Comparison of ENCODE assay signal across 11 cellular contexts in the genomic region with DNA sequence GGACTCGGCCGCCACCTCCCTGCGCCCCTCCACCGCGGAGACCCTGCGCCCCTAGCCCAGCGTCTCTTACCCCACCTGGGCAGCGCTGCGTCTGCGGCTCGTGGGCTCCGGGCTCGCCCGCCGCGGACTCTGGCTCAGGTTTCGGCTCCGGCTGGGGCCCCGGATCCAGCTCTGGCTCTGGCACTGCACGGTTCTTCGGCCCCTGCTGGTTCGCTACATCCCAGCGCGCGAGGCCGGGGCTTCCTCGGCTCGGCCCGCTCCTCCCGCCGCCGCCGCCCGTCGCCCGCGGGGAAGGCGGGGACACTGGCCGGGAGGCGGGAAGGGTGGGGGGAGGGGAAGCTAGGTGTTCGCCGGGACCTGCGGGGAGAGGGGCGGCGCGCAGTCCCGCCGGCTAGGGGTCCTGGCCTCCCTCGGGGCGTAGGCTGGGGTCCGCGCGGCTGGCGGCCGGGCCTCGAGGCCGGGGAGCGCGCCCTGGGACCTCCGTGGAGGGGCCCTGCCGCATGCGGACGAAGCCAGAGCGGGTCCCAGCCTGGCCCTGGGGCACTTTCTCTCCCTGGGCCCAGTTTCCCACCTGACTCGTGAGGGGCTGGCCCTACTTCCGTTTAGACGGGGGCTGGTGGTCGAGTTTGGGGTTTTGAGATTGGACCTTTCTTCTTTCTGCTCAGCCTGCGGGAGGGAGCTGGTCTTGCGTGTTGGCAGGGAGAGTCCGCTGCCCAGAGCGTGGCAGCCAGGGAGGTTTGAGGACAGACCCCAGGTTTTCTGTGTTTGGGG. TPM values are rescaled to one million over a fixed set of nuclear protein-coding genes. Genes with fewer than 3 reads are reported as not detected.
DNase-seq lines count a peak whose midpoint lies in the region; ATAC-seq and TF ChIP-seq lines count a peak whose summit lies in the region.
"Had no signal": no experiment of that assay in that cellular context is flagged by ENCODE, and none has a peak within 500 bp of the region (broad histone marks: within the 10 kb centered on the region; RNA-seq: fewer than 3 reads in every experiment).

No MANE protein-coding gene starts in this region.

- TF ChIP-seq EP300 in esophagus muscularis mucosa (IDR thresholded peaks at IDR 0.05) = no peak

- TF ChIP-seq POLR2A in esophagus muscularis mucosa (IDR thresholded peaks at IDR 0.05; ENCODE audit: low read depth) = no peak

- 40% methylated on average over 5 of the region's 72 CpGs for WGBS in esophagus muscularis mucosa

- H4K20me1 ChIP-seq in BLaER1 (peaks cover 68% of the 10 kb centered on the region), osteoblast (ENCODE audit: insufficient read depth, low read length) (peaks cover 2% of the 10 kb centered on the region)

- H3K9ac ChIP-seq in BLaER1 = no peak overlapping the region

- no peak for DNase-seq in MG63
- no peak for DNase-seq in esophagus muscularis mucosa (ENCODE audit: extremely low spot score)
- DNase-seq in osteoblast (ENCODE audit: insufficient read length, low spot score, missing footprints) = peak; percentile 96
- DNase-seq in SHP77 treated with DMSO at 0.1 percent for 48 hours (lab: John Stamatoyannopoulos, UW) = no peak
- no peak for DNase-seq in A172 (ENCODE audit: low spot score)
- DNase-seq in LoVo (ENCODE audit: low spot score) = no peak
- DNase-seq: activated gamma-delta T cell, NCI-H2107 had no signal

- H2AFZ ChIP-seq in osteoblast (ENCODE audit: low read length) = peak overlapping the region; percentile 15

- H3K4me3 ChIP-seq in BLaER1 (0 out of 2 replicates have a peak overlapping the region, but pooled peaks have one; percentile 28), MG63 (peak overlapping the region; percentile 6), esophagus muscularis mucosa (peak overlapping the region; percentile 34 to 56 (median 46)), osteoblast (ENCODE audit: insufficient read depth, low read length) (peak overlapping the region; percentile 58)

- H3K4me2 ChIP-seq in BLaER1 (no peak overlapping the region), osteoblast (ENCODE audit: insufficient read depth, low read length) (peak overlapping the region; percentile 62)

- H3K4me1 ChIP-seq in BLaER1 (peaks cover 1% of the 10 kb centered on the region; the same call in 1 of the 2 replicates), esophagus muscularis mucosa (peaks cover 15 to 30% (median 27%) of the 10 kb centered on the region in 4 donors), osteoblast (ENCODE audit: insufficient read depth, low read length) (peaks cover 3% of the 10 kb centered on the region)

- H3K79me2 ChIP-seq in osteoblast (ENCODE audit: insufficient read depth, low read length) = no peaks in the 10 kb centered on the region

- H3K36me3 ChIP-seq in BLaER1 = no peaks in the 10 kb centered on the region
- peaks cover 7% of the 10 kb centered on the region for H3K36me3 ChIP-seq in MG63
- H3K36me3 ChIP-seq in esophagus muscularis mucosa = no peaks in the 10 kb centered on the region
- H3K36me3 ChIP-seq in osteoblast (ENCODE audit: insufficient read depth, low read length) = no peaks in the 10 kb centered on the region
- H3K36me3 ChIP-seq: neutrophil had no signal

- H3K27me3 ChIP-seq in BLaER1 (peaks cover 99% of the 10 kb centered on the region), MG63 (no peaks in the 10 kb centered on the region), esophagus muscularis mucosa (peaks cover 8 to 100% (median 48%) of the 10 kb centered on the region in 4 donors), osteoblast (ENCODE audit: insufficient read depth, low read length) (peaks cover 54% of the 10 kb centered on the region)

- H3K9me3 ChIP-seq in BLaER1 (peaks cover 36% of the 10 kb centered on the region), MG63 (no peaks in the 10 kb centered on the region), esophagus muscularis mucosa (no peaks in the 10 kb centered on the region), osteoblast (ENCODE audit: low read depth, low read length) (no peaks in the 10 kb centered on the region)
- H3K9me3 ChIP-seq: neutrophil had no signal

- no peak for ATAC-seq in HG03565 (IDR thresholded peaks at IDR 0.05; ENCODE audit: unreplicated experiment)

- TF ChIP-seq CTCF in esophagus muscularis mucosa (IDR thresholded peaks at IDR 0.05) (no peak), osteoblast (IDR thresholded peaks at IDR 0.05; ENCODE audit: extremely low read depth, low read depth, low read length) (no peak)

- H3K27ac ChIP-seq in BLaER1 = no peak overlapping the region
- H3K27ac ChIP-seq in esophagus muscularis mucosa (replicated peaks in 1 of 4) = peak overlapping the region in 1 of 4 donors; percentile 57
- no peak overlapping the region for H3K27ac ChIP-seq in osteoblast (ENCODE audit: low read depth, low read length)
- H3K27ac ChIP-seq: neutrophil had no signal

- intact Hi-C loops in esophagus muscularis mucosa (cut with DNase I) = no loop called here

RNA-seq across cellular contexts. Expression of gene PITX1, which starts 5.7 kb away (rescaled TPM):
- total RNA-seq in MG63 (2014; rRNA removed; shearing (Covaris generic); ENCODE audit: low replicate concordance) = 217 and 372 TPM in 2 replicates
- total RNA-seq in esophagus muscularis mucosa = 1 to 10 TPM; 3.7 to 8.7 (median 6.2) TPM
- total RNA-seq in osteoblast = 8.3 and 9.8 TPM in 2 replicates
- 43.7 and 49.3 TPM in 2 replicates for total RNA-seq in A172 (2014; rRNA removed; shearing (Covaris generic))

Comparison
In these comparisons a context has a peak if more than half of its experiments do, and no peak if none do; other contexts are left out.
1. H3K4me3 ChIP-seq: peak in every context shown above with its lines; median percentile 58 in osteoblast; 46 in esophagus muscularis mucosa; 28 in BLaER1; 6 in MG63.